Comparison of ENCODE assay signal across 8 cellular contexts in genomic region chr3:49411968-49412631, GRCh38.
DNase-seq lines count a peak whose midpoint lies in the region; ATAC-seq and TF ChIP-seq lines count a peak whose summit lies in the region.

Gene RHOA (minus strand): TSS chr3:49411976. CDS start chr3:49375589, 36,387 bp downstream.
Gene TCTA (plus strand): TSS chr3:49412423. CDS start chr3:49412427, 4 bp downstream.

- peaks cover 18% of the 10 kb centered on the region for H3K4me1 ChIP-seq in ES-I3 (ENCODE audit: insufficient read depth, low read length)
- H3K4me1 ChIP-seq in HAP-1, result peaks cover 33% of the 10 kb centered on the region
- H3K4me1 ChIP-seq in MM.1S (ENCODE audit: low read length), result peaks cover 46% of the 10 kb centered on the region

- peak within 1 kb of the TSS; percentile 26 for H2AFZ ChIP-seq in MM.1S (ENCODE audit: low read length)

- peak within 1 kb of the TSS; percentile 99 for H3K4me2 ChIP-seq in MM.1S (ENCODE audit: low read depth, low read length)

- H3K27me3 ChIP-seq in HAP-1 (ENCODE audit: low read depth), result no peaks in the 10 kb centered on the region
- no peaks in the 10 kb centered on the region for H3K27me3 ChIP-seq in MM.1S (replicated peaks; ENCODE audit: insufficient read depth, low read length)

- peak within 1 kb of the TSS; percentile 95 for H3K4me3 Mint-ChIP-seq in nephron progenitor cell
- H3K4me3 Mint-ChIP-seq in stimulated activated naive CD8-positive, alpha-beta T cell treated with anti-CD3 and anti-CD28 coated beads, Interleukin-15, amount 100 ng/mL, for 72 hours, result peak within 1 kb of the TSS; percentile 88 to 94

- peaks cover 46% of the 10 kb centered on the region for H3K4me1 Mint-ChIP-seq in nephron progenitor cell
- H3K4me1 Mint-ChIP-seq in stimulated activated naive CD8-positive, alpha-beta T cell treated with anti-CD3 and anti-CD28 coated beads, Interleukin-15, amount 100 ng/mL, for 72 hours, result peaks cover 75% of the 10 kb centered on the region

- DNase-seq in HAP-1 (ENCODE audit: low spot score in 2 of 2), result peak; percentile 98 to 99
- DNase-seq in MM.1S, result peak; percentile 100
- DNase-seq in SIG-M5 (lab: John Stamatoyannopoulos, UW), result peak; percentile 99
- DNase-seq in activated gamma-delta T cell (lab: John Stamatoyannopoulos, UW), result peak; percentile 98
- peak; percentile 100 for DNase-seq in fibroblast of the conjunctiva (ENCODE audit: low read depth)
- DNase-seq in nephron progenitor cell, result peak; percentile 97
- peak; percentile 98 to 99 for DNase-seq in stimulated activated naive CD8-positive, alpha-beta T cell treated with anti-CD3 and anti-CD28 coated beads, Interleukin-15, amount 100 ng/mL, for 72 hours

- TF ChIP-seq CTCF in MM.1S (IDR thresholded peaks at IDR 0.05; ENCODE audit: low read length), result no peak
- no peak for TF ChIP-seq CTCF in nephron progenitor cell (IDR thresholded peaks at IDR 0.05)

- H3K27me3 Mint-ChIP-seq in nephron progenitor cell (ENCODE audit: low read depth, poor library complexity), result no peaks in the 10 kb centered on the region
- no peaks in the 10 kb centered on the region for H3K27me3 Mint-ChIP-seq in stimulated activated naive CD8-positive, alpha-beta T cell treated with anti-CD3 and anti-CD28 coated beads, Interleukin-15, amount 100 ng/mL, for 72 hours

- H3K9me3 ChIP-seq in ES-I3 (ENCODE audit: control insufficient read depth, insufficient read depth, low read length) (no peaks in the 10 kb centered on the region), HAP-1 (no peaks in the 10 kb centered on the region), MM.1S (replicated peaks; ENCODE audit: insufficient read depth, low read length) (no peaks in the 10 kb centered on the region)

- H3K4me3 ChIP-seq in HAP-1 (peak within 1 kb of the TSS; percentile 75), MM.1S (ENCODE audit: low read length) (peak within 1 kb of the TSS; percentile 94)

- peak within 1 kb of the TSS; percentile 96 for H3K27ac Mint-ChIP-seq in nephron progenitor cell
- H3K27ac Mint-ChIP-seq in stimulated activated naive CD8-positive, alpha-beta T cell treated with anti-CD3 and anti-CD28 coated beads, Interleukin-15, amount 100 ng/mL, for 72 hours, result peak within 1 kb of the TSS; percentile 97

- in situ Hi-C loops in HAP-1 (cut with MboI; ENCODE audit: low sequenced_read_pairs), result no loop called here

- peaks cover 16% of the 10 kb centered on the region for H3K36me3 Mint-ChIP-seq in nephron progenitor cell (ENCODE audit: low read depth)

- H3K9me2 ChIP-seq in MM.1S (replicated peaks; ENCODE audit: insufficient read depth, low read length), result no peaks in the 10 kb centered on the region

- H3K27ac ChIP-seq in MM.1S (ENCODE audit: low read length), result peak within 1 kb of the TSS; percentile 71

- H3K79me2 ChIP-seq in MM.1S (ENCODE audit: low read length), result peaks cover 69% of the 10 kb centered on the region

- ATAC-seq in stimulated activated naive CD8-positive, alpha-beta T cell treated with anti-CD3 and anti-CD28 coated beads, Interleukin-15, amount 100 ng/mL, for 72 hours, result peak; percentile 81

- peaks cover 23% of the 10 kb centered on the region for H3F3A ChIP-seq in MM.1S (ENCODE audit: insufficient read depth, low read length)

- no peaks in the 10 kb centered on the region for H3K9me3 Mint-ChIP-seq in nephron progenitor cell
- H3K9me3 Mint-ChIP-seq in stimulated activated naive CD8-positive, alpha-beta T cell treated with anti-CD3 and anti-CD28 coated beads, Interleukin-15, amount 100 ng/mL, for 72 hours, result no peaks in the 10 kb centered on the region

- H4K20me1 ChIP-seq in MM.1S (ENCODE audit: insufficient read depth, low read length), result peaks cover 30% of the 10 kb centered on the region

- H3K36me3 ChIP-seq in ES-I3 (ENCODE audit: insufficient read depth, low read length), result no peaks in the 10 kb centered on the region
- H3K36me3 ChIP-seq in HAP-1 (replicated peaks), result peaks cover 34% of the 10 kb centered on the region
- no peaks in the 10 kb centered on the region for H3K36me3 ChIP-seq in MM.1S (replicated peaks; ENCODE audit: insufficient read depth, low read length)

- H3K9ac ChIP-seq in ES-I3 (ENCODE audit: low read depth, low read length), result peak within 1 kb of the TSS; percentile 91
- peak within 1 kb of the TSS; percentile 94 for H3K9ac ChIP-seq in MM.1S (ENCODE audit: low read length)

Comparison
In these comparisons a context has a peak if more than half of its experiments do, and no peak if none do; other contexts are left out.
1. Peak in every context shown above with its lines: DNase-seq, ATAC-seq, H3K4me3 ChIP-seq and H3K27ac ChIP-seq.